ENCODE assay signal across 18 cellular contexts in genomic region chr11:38460429-38460828, GRCh38.
DNase-seq lines count a peak whose midpoint lies in the region; ATAC-seq and TF ChIP-seq lines count a peak whose summit lies in the region.
"Had no signal": no experiment of that assay in that cellular context is flagged by ENCODE, and none has a peak within 500 bp of the region (broad histone marks: within the 10 kb centered on the region; RNA-seq: fewer than 3 reads in every experiment).

No MANE protein-coding gene starts in this region.

- POLR2A ChIA-PET in WTC11 (lab: Charles Lee), result interaction anchor here (0.6 kb wide), 1 partner anchor 1764 kb away, joined by 6 read pairs; no protein-coding TSS in a partner anchor

- H2BK12ac ChIP-seq in neuronal stem cell (ENCODE audit: low read length), result no peak overlapping the region

- CTCF ChIA-PET in WTC11 (lab: Charles Lee), result no interaction called here

- H2AFZ ChIP-seq in neuronal stem cell (ENCODE audit: low read length), result no peak overlapping the region

- no peak overlapping the region for H3K9ac ChIP-seq in neuronal stem cell (ENCODE audit: low read depth, low read length, poor library complexity)

- no peak overlapping the region for H2BK5ac ChIP-seq in neuronal stem cell (ENCODE audit: low read length)

- H3K4me1 ChIP-seq in RWPE2 (ENCODE audit: insufficient read depth, poor library complexity, severe bottlenecking) (peaks cover 34% of the 10 kb centered on the region), neuronal stem cell (ENCODE audit: control insufficient read depth in 2 of 2, insufficient read depth in 1 of 2, low read depth in 1 of 2, low read length in 2 of 2) (no peaks in the 10 kb centered on the region)
- H3K4me1 ChIP-seq: thyroid gland had no signal

- H3K9me3 ChIP-seq in RWPE2 (ENCODE audit: severe bottlenecking) (no peaks in the 10 kb centered on the region), neuronal stem cell (replicated peaks in 1 of 2; ENCODE audit: control insufficient read depth in 2 of 2, insufficient read depth in 1 of 2, low read depth in 1 of 2, low read length in 2 of 2) (no peaks in the 10 kb centered on the region)
- H3K9me3 ChIP-seq: thyroid gland had no signal

- no peak overlapping the region for H3K27ac Mint-ChIP-seq in WTC11
- H3K27ac Mint-ChIP-seq in glutamatergic neuron (ENCODE audit: unreplicated experiment), result no peak overlapping the region
- H3K27ac Mint-ChIP-seq: stimulated activated naive B cell treated with anti-CD40 and anti-IgM and Interleukin-4, amounts not matched to agents 10 μg/mL and 1 μg/mL and 100 μg/mL, for 72 hours had no signal

- H3K4me3 Mint-ChIP-seq in WTC11 (no peak overlapping the region), glutamatergic neuron (ENCODE audit: unreplicated experiment) (no peak overlapping the region)
- H3K4me3 Mint-ChIP-seq: stimulated activated naive B cell treated with anti-CD40 and anti-IgM and Interleukin-4, amounts not matched to agents 10 μg/mL and 1 μg/mL and 100 μg/mL, for 72 hours had no signal

- no peaks in the 10 kb centered on the region for H3K4me1 Mint-ChIP-seq in WTC11
- H3K4me1 Mint-ChIP-seq in glutamatergic neuron (ENCODE audit: low read depth, unreplicated experiment), result no peaks in the 10 kb centered on the region
- H3K4me1 Mint-ChIP-seq: stimulated activated naive B cell treated with anti-CD40 and anti-IgM and Interleukin-4, amounts not matched to agents 10 μg/mL and 1 μg/mL and 100 μg/mL, for 72 hours had no signal

- H3K4ac ChIP-seq in neuronal stem cell (ENCODE audit: low read length), result no peak overlapping the region

- no peak overlapping the region for H3K4me2 ChIP-seq in neuronal stem cell (ENCODE audit: insufficient read depth, low read length, poor library complexity, severe bottlenecking)

- DNase-seq in EL (peak; percentile 79), RWPE2 (ENCODE audit: low spot score) (no peak), dedifferentiated amniotic fluid mesenchymal stem cell (ENCODE audit: extremely low spot score) (peak; percentile 34), myocyte (ENCODE audit: low read depth) (peak; percentile 23), WTC11 (ENCODE audit: low spot score) (no peak), DMS 273 (lab: John Stamatoyannopoulos, UW; ENCODE audit: unreplicated experiment) (no peak), glutamatergic neuron (no peak), neuronal stem cell (ENCODE audit: low spot score) (no peak)
- DNase-seq: activated CD4-positive, alpha-beta T cell treated with anti-CD3 and anti-CD28 coated beads, Interleukin-2, amount 50 U/mL, for 48 hours; activated naive CD4-positive, alpha-beta T cell treated with Interleukin-2 at 50 U/mL for 16 hours; activated T-cell treated with anti-CD3 and anti-CD28 coated beads for 4 hours; AML-193; NCI-H2029 treated with DMSO at 0.1 percent for 48 hours; stimulated activated naive B cell treated with anti-CD40 and anti-IgM and Interleukin-4, amounts not matched to agents 10 μg/mL and 1 μg/mL and 100 μg/mL, for 72 hours had no signal

- H2BK120ac ChIP-seq in neuronal stem cell (ENCODE audit: low read depth, low read length), result no peak overlapping the region

- H3K36me3 ChIP-seq in RWPE2 (ENCODE audit: low read depth), result no peaks in the 10 kb centered on the region
- no peaks in the 10 kb centered on the region for H3K36me3 ChIP-seq in neuronal stem cell (replicated peaks in 1 of 2; ENCODE audit: control insufficient read depth in 2 of 2, insufficient read depth in 2 of 2, low read length in 2 of 2)
- H3K36me3 ChIP-seq: thyroid gland had no signal

- H2BK15ac ChIP-seq in neuronal stem cell (ENCODE audit: low read length), result no peak overlapping the region

- no peak overlapping the region for H2AK5ac ChIP-seq in neuronal stem cell (ENCODE audit: low read depth, low read length)

- H3K27me3 ChIP-seq in RWPE2 (ENCODE audit: insufficient read depth, poor library complexity, severe bottlenecking), result no peaks in the 10 kb centered on the region
- no peaks in the 10 kb centered on the region for H3K27me3 ChIP-seq in neuronal stem cell (ENCODE audit: control insufficient read depth in 3 of 3, insufficient read depth in 3 of 3, low read depth in 1 of 3, low read length in 3 of 3)
- H3K27me3 ChIP-seq: thyroid gland had no signal

- peak; percentile 31; the same call in 1 of the 3 replicates for ATAC-seq in RWPE2 (ENCODE audit: low read depth)
- no peak for ATAC-seq in WTC11
- ATAC-seq: stimulated activated naive B cell treated with anti-CD40 and anti-IgM and Interleukin-4, amounts not matched to agents 10 μg/mL and 1 μg/mL and 100 μg/mL, for 72 hours had no signal

- WGBS in neuronal stem cell (ENCODE audit: extremely low coverage in 2 of 2, insufficient read length in 2 of 2, insufficient replicate concordance in 1 of 2), 2 donors, result no CpG with 5 or more reads among the region's 2 CpGs

- H3K36me3 Mint-ChIP-seq in WTC11 (peaks cover 43% of the 10 kb centered on the region), glutamatergic neuron (ENCODE audit: unreplicated experiment) (no peaks in the 10 kb centered on the region)
- H3K36me3 Mint-ChIP-seq: stimulated activated naive B cell treated with anti-CD40 and anti-IgM and Interleukin-4, amounts not matched to agents 10 μg/mL and 1 μg/mL and 100 μg/mL, for 72 hours had no signal

- H3K79me1 ChIP-seq in neuronal stem cell (ENCODE audit: low read depth, low read length), result no peaks in the 10 kb centered on the region

- no peak overlapping the region for H3K14ac ChIP-seq in neuronal stem cell (ENCODE audit: low read length)

- no peak overlapping the region for H4K91ac ChIP-seq in neuronal stem cell (ENCODE audit: low read depth, low read length, poor library complexity)

- H3K27me3 Mint-ChIP-seq in WTC11 (ENCODE audit: low read depth) (no peaks in the 10 kb centered on the region), glutamatergic neuron (ENCODE audit: unreplicated experiment) (no peaks in the 10 kb centered on the region)
- H3K27me3 Mint-ChIP-seq: stimulated activated naive B cell treated with anti-CD40 and anti-IgM and Interleukin-4, amounts not matched to agents 10 μg/mL and 1 μg/mL and 100 μg/mL, for 72 hours had no signal

- H3K4me3 ChIP-seq in RWPE2 (ENCODE audit: severe bottlenecking) (no peak overlapping the region), neuronal stem cell (ENCODE audit: low read length in 2 of 2) (no peak overlapping the region)
- H3K4me3 ChIP-seq: coronary artery, K562, thyroid gland had no signal

- TF ChIP-seq CTCF in RWPE2 (IDR thresholded peaks at IDR 0.05; ENCODE audit: poor library complexity, severe bottlenecking) (no peak), WTC11 (IDR thresholded peaks at IDR 0.05) (no peak), glutamatergic neuron (IDR thresholded peaks at IDR 0.05; ENCODE audit: partially characterized antibody, unreplicated experiment) (no peak)

- no peak overlapping the region for H4K8ac ChIP-seq in neuronal stem cell (ENCODE audit: low read depth, low read length)

- no peak overlapping the region for H3K23ac ChIP-seq in neuronal stem cell (ENCODE audit: low read depth, low read length, poor library complexity)

- H3K9me3 Mint-ChIP-seq in WTC11 (peaks cover 52% of the 10 kb centered on the region), glutamatergic neuron (ENCODE audit: unreplicated experiment) (no peaks in the 10 kb centered on the region)

- H3K27ac ChIP-seq in RWPE2 (ENCODE audit: poor library complexity, severe bottlenecking), result peak overlapping the region; percentile 72
- H3K27ac ChIP-seq in neuronal stem cell (replicated peaks; ENCODE audit: low read length), result no peak overlapping the region
- H3K27ac ChIP-seq: coronary artery, HL-60 had no signal

- no peak overlapping the region for H3K18ac ChIP-seq in neuronal stem cell (ENCODE audit: low read length)

TF ChIP-seq in WTC11, 78 proteins besides CTCF, POLR2A, EP300 and RAD21 (continues in another document):
- TF ChIP-seq SOX15 (CRISPR knock-in tag; IDR thresholded peaks at IDR 0.05) (no peak), CREM (CRISPR knock-in tag; IDR thresholded peaks at IDR 0.05) (no peak), ZSCAN18 (CRISPR knock-in tag; IDR thresholded peaks at IDR 0.05) (no peak), PRDM15 (CRISPR knock-in tag; IDR thresholded peaks at IDR 0.05) (no peak)

Comparison
In these comparisons a context has a peak if more than half of its experiments do, and no peak if none do; other contexts are left out.
1. DNase-seq: peak in EL (single experiment), dedifferentiated amniotic fluid mesenchymal stem cell (single experiment) and myocyte (single experiment); none in RWPE2 (single experiment), WTC11 (single experiment), DMS 273 (single experiment), glutamatergic neuron (single experiment) and neuronal stem cell (single experiment).